ENCODE assay signal across 24 cellular contexts in genomic region chr6:1075444-1075843, GRCh38.
DNase-seq lines count a peak whose midpoint lies in the region; ATAC-seq, FAIRE-seq and TF ChIP-seq lines count a peak whose summit lies in the region.
"Had no signal": no experiment of that assay in that cellular context is flagged by ENCODE, and none has a peak within 500 bp of the region (broad histone marks: within the 10 kb centered on the region; RNA-seq: fewer than 3 reads in every experiment).

No MANE protein-coding gene starts in this region.

- TF ChIP-seq POLR2A in HepG2 (IDR thresholded peaks at IDR 0.05; ENCODE audit: insufficient read depth in 1 of 2, low read depth in 2 of 2, low read length in 2 of 2) (no peak), right lobe of liver (IDR thresholded peaks at IDR 0.05) (no peak), stomach (IDR thresholded peaks at IDR 0.05) (no peak)

- peak overlapping the region; percentile 6; the same call in 1 of the 2 replicates for H3K9ac ChIP-seq in HepG2 (ENCODE audit: insufficient read depth, low read depth, low read length)
- H3K9ac ChIP-seq: BLaER1 treated with 17β-estradiol and CSF1 and Interleukin-3, amounts not matched to agents 10 nM and 100 nM had no signal

- POLR2A ChIA-PET in HepG2 (lab: Yijun Ruan, JAX): interaction anchor here (0.9 to 3.1 kb wide), 7 partner anchors 10 to 250 kb away, joined by 3 to 23 read pairs (median 3); partner anchors contain the start of gene FOXQ1

- H2AFZ ChIP-seq in HepG2 (ENCODE audit: low read length) (peak overlapping the region; percentile 18), hepatocyte (no peak overlapping the region)

- H3K36me3 ChIP-seq in HepG2 (replicated peaks in 1 of 2; ENCODE audit: control insufficient read depth in 1 of 2, insufficient read depth in 2 of 2, low read length in 2 of 2) (no peaks in the 10 kb centered on the region), right lobe of liver (no peaks in the 10 kb centered on the region), hepatocyte (replicated peaks; ENCODE audit: insufficient read depth, low read depth) (no peaks in the 10 kb centered on the region), stomach (no peaks in the 10 kb centered on the region)
- H3K36me3 ChIP-seq: BE2C; BLaER1 treated with 17β-estradiol and CSF1 and Interleukin-3, amounts not matched to agents 10 nM and 100 nM had no signal

- in situ Hi-C loops in HepG2 (cut with HindIII; ENCODE audit: extremely low pct_ligation_motif_present, low pct_unique_long_range_greater_than_20kb): no loop called here

- 33% methylated on average over 4 of the region's 4 CpGs for WGBS in HepG2 (ENCODE audit: low lambda C conversion rate)
- WGBS in right lobe of liver (ENCODE audit: insufficient coverage, low coverage, low lambda C conversion rate, missing lambda C conversion rate): 41% methylated on average over 4 of the region's 4 CpGs
- 66% methylated on average over 4 of the region's 4 CpGs for WGBS in hepatocyte (ENCODE audit: low lambda C conversion rate, missing lambda C conversion rate)
- 7 to 33% (median 10%) methylated on average over 4 of the region's 4 CpGs for WGBS in stomach, 5 donors

- H3K4me1 ChIP-seq in HepG2 (ENCODE audit: insufficient read depth, low read length) (peaks cover 62% of the 10 kb centered on the region), right lobe of liver (no peaks in the 10 kb centered on the region), hepatocyte (ENCODE audit: insufficient read depth) (peaks cover 32% of the 10 kb centered on the region), stomach (peaks cover 21 to 59% (median 33%) of the 10 kb centered on the region in 4 donors)
- H3K4me1 ChIP-seq: BE2C; BLaER1 treated with 17β-estradiol and CSF1 and Interleukin-3, amounts not matched to agents 10 nM and 100 nM had no signal

- TF ChIP-seq RAD21 in HepG2 (CRISPR knock-in tag; IDR thresholded peaks at IDR 0.05): no peak

- no peaks in the 10 kb centered on the region for H3K9me2 ChIP-seq in hepatocyte (replicated peaks; ENCODE audit: insufficient read depth)

- FAIRE-seq in HepG2 (lab: Jason Lieb, UNC): peak; percentile 73
- FAIRE-seq: A204.1, D721Med, GM12891, GM18507 had no signal

- H4K20me1 ChIP-seq in HepG2 (ENCODE audit: insufficient read depth, low read length) (no peaks in the 10 kb centered on the region), hepatocyte (ENCODE audit: insufficient read depth, poor library complexity, severe bottlenecking) (no peaks in the 10 kb centered on the region)
- H4K20me1 ChIP-seq: BLaER1 treated with 17β-estradiol and CSF1 and Interleukin-3, amounts not matched to agents 10 nM and 100 nM had no signal

- ATAC-seq in HepG2 (peak; percentile 52), right lobe of liver (no peak)

- BruUV-seq in HepG2 (replicated peaks; lab: Mats Ljungman, UMichigan): TSS peak; percentile 47

- no peak for DNase-seq in HepG2 (ENCODE audit: low spot score)
- DNase-seq in right lobe of liver: no peak
- peak; percentile 32 for DNase-seq in NCI-H226
- DNase-seq in hepatocyte (ENCODE audit: low spot score): no peak
- DNase-seq in stomach: no peak
- no peak for DNase-seq in cardiac septum (ENCODE audit: low spot score)
- no peak for DNase-seq in activated naive CD4-positive, alpha-beta T cell treated with Interleukin-2 at 50 U/mL for 16 hours
- DNase-seq in stimulated activated naive CD4-positive, alpha-beta T cell (lab: John Stamatoyannopoulos, UW): no peak
- DNase-seq: AML-193; BE2C; CD4-positive, alpha-beta T cell; CD8-positive, alpha-beta memory T cell; DMS 273 treated with DMSO at 0.1 percent for 48 hours; DMS79; GF-D8; GOT3; H7; HCEC 1CT had no signal

- no peak for TF ChIP-seq EP300 in HepG2 (IDR thresholded peaks at IDR 0.05; ENCODE audit: low read depth in 2 of 2, low read length in 2 of 2)
- no peak for TF ChIP-seq EP300 in HepG2 (CRISPR knock-in tag; IDR thresholded peaks at IDR 0.05; ENCODE audit: borderline replicate concordance)
- no peak for TF ChIP-seq EP300 in stomach (IDR thresholded peaks at IDR 0.05)

- H3K4me2 ChIP-seq in HepG2 (ENCODE audit: low read depth, low read length): peak overlapping the region; percentile 59
- peak overlapping the region; percentile 26 for H3K4me2 ChIP-seq in hepatocyte
- H3K4me2 ChIP-seq: BLaER1 treated with 17β-estradiol and CSF1 and Interleukin-3, amounts not matched to agents 10 nM and 100 nM had no signal

- intact Hi-C loops in HepG2 (cut with micrococcal nuclease; ENCODE audit: unreplicated experiment) (loop anchor here (2.0 kb wide), 1 partner anchor 21 kb away; no protein-coding TSS in a partner anchor), right lobe of liver (cut with DNase I) (no loop called here), stomach (cut with DNase I; ENCODE audit: low total_unique reads) (no loop called here), cardiac septum (cut with DNase I) (no loop called here)

- peak overlapping the region in 1 of 3 experiments; percentile 41; a peak in 2 of 6 replicates for H3K4me3 ChIP-seq in HepG2 (replicated peaks in 1 of 3; ENCODE audit: insufficient read depth in 1 of 3, low read depth in 2 of 3, low read length in 3 of 3)
- no peak overlapping the region for H3K4me3 ChIP-seq in right lobe of liver
- no peak overlapping the region for H3K4me3 ChIP-seq in hepatocyte
- H3K4me3 ChIP-seq in stomach: no peak overlapping the region
- H3K4me3 ChIP-seq: BLaER1 treated with 17β-estradiol and CSF1 and Interleukin-3, amounts not matched to agents 10 nM and 100 nM had no signal

- H3K27ac ChIP-seq in HepG2 (ENCODE audit: extremely low read length, insufficient read depth, low read length): peak overlapping the region; percentile 65
- H3K27ac ChIP-seq in right lobe of liver: no peak overlapping the region
- H3K27ac ChIP-seq in hepatocyte: peak overlapping the region; percentile 79
- H3K27ac ChIP-seq in stomach: peak overlapping the region; percentile 81 to 90 (median 83)
- H3K27ac ChIP-seq: 22Rv1; BLaER1 treated with 17β-estradiol and CSF1 and Interleukin-3, amounts not matched to agents 10 nM and 100 nM had no signal

- H3K79me2 ChIP-seq in HepG2 (ENCODE audit: insufficient read depth, low read length) (no peaks in the 10 kb centered on the region), hepatocyte (no peaks in the 10 kb centered on the region)

- no peaks in the 10 kb centered on the region for H3K27me3 ChIP-seq in HepG2 (ENCODE audit: control insufficient read depth in 1 of 2, insufficient read depth in 2 of 2, low read length in 2 of 2)
- H3K27me3 ChIP-seq in right lobe of liver: no peaks in the 10 kb centered on the region
- H3K27me3 ChIP-seq in hepatocyte: no peaks in the 10 kb centered on the region
- H3K27me3 ChIP-seq in stomach: no peaks in the 10 kb centered on the region
- H3K27me3 ChIP-seq: BLaER1 treated with 17β-estradiol and CSF1 and Interleukin-3, amounts not matched to agents 10 nM and 100 nM had no signal

- CTCF ChIA-PET in HepG2 (lab: Yijun Ruan, JAX; ENCODE audit: low intra/inter-chr PET ratio, low total read pairs): no interaction called here

- TF ChIP-seq CTCF in HepG2 (CRISPR knock-in tag; IDR thresholded peaks at IDR 0.05): no peak
- no peak for TF ChIP-seq CTCF in right lobe of liver (IDR thresholded peaks at IDR 0.05)
- TF ChIP-seq CTCF in hepatocyte (IDR thresholded peaks at IDR 0.05; ENCODE audit: poor library complexity): no peak
- TF ChIP-seq CTCF in stomach (IDR thresholded peaks at IDR 0.05): no peak

- H3K9me3 ChIP-seq in HepG2 (ENCODE audit: low read length): no peaks in the 10 kb centered on the region
- no peaks in the 10 kb centered on the region for H3K9me3 ChIP-seq in right lobe of liver
- H3K9me3 ChIP-seq in hepatocyte (ENCODE audit: low read depth): no peaks in the 10 kb centered on the region
- no peaks in the 10 kb centered on the region for H3K9me3 ChIP-seq in stomach
- H3K9me3 ChIP-seq: BE2C had no signal

TF ChIP-seq in HepG2, 621 proteins besides CTCF, POLR2A, EP300 and RAD21 (continues in another document):
- 0 out of 2 replicates have a peak, but pooled peaks have one; percentile 8 for TF ChIP-seq HOMEZ (CRISPR knock-in tag; IDR thresholded peaks at IDR 0.05; ENCODE audit: low read depth)
- no peak for TF ChIP-seq ZNF275 (CRISPR knock-in tag; IDR thresholded peaks at IDR 0.05; ENCODE audit: borderline replicate concordance)
- TF ChIP-seq ATF1 (CRISPR knock-in tag; IDR thresholded peaks at IDR 0.05): peak; percentile 6; the same call in 1 of the 2 replicates
- 0 out of 2 replicates have a peak, but pooled peaks have one; percentile 4 for TF ChIP-seq YEATS4 (CRISPR knock-in tag; IDR thresholded peaks at IDR 0.05; ENCODE audit: borderline replicate concordance)
- 0 out of 2 replicates have a peak, but pooled peaks have one; percentile 11 for TF ChIP-seq PHF21A (CRISPR knock-in tag; IDR thresholded peaks at IDR 0.05)
- TF ChIP-seq TFAP4 (IDR thresholded peaks at IDR 0.05; ENCODE audit: borderline replicate concordance, low read depth): no peak
- no peak for TF ChIP-seq MEIS2 (CRISPR knock-in tag; IDR thresholded peaks at IDR 0.05)

Comparison
In these comparisons a context has a peak if more than half of its experiments do, and no peak if none do; other contexts are left out.
1. H3K27ac ChIP-seq: peak in HepG2 (single experiment), hepatocyte (single experiment) and stomach (5 of 5); none in right lobe of liver (0 of 3).